ENCODE assay signal across 3 cellular contexts in the genomic region with DNA sequence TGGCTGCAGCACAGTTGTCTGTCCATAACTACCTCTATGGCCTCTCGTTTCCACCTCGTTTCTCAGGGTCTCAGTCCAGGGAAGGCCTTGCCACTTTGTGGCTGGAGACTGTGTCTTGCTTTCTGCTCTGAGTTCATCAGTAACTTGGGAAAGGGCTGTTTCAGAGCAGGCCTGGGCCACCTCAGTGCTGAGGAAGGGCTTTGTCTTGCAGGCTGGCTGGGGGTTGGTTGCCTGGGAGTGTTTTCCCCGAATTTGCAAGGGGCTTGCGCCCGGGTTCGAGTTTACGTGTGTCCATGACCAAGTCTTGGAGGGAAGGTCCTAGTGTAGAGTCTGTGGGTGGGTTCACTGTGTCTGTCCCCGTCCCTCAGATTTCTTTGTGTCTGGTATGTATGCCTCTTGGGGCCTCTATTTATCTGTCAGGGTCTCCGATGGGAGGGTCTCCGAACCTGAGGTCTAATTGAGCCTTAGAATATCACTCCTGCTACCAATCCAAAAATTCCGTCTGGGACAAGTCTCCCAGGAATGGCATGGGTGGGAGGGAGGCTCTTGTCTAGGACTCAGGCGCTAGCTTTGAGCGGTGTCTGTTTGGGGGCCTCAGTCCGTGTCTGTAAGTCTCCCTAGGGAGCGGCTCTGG.
A peak's percentile ranks its signal among the peaks of the same experiment; 100 is the strongest.
TF ChIP-seq lines count a peak whose summit lies in the region.

No MANE protein-coding gene starts in this region.

TF ChIP-seq in A549, 52 proteins besides CTCF, POLR2A, EP300 and RAD21:
- no peak for TF ChIP-seq MAZ (IDR thresholded peaks at IDR 0.05; ENCODE audit: borderline replicate concordance, low read depth, low read length)
- no peak for TF ChIP-seq MYC (IDR thresholded peaks at IDR 0.05; ENCODE audit: borderline replicate concordance, low read length)
- TF ChIP-seq RARB (CRISPR knock-in tag; IDR thresholded peaks at IDR 0.05), result no peak
- TF ChIP-seq CEBPB (IDR thresholded peaks at IDR 0.05), result no peak
- TF ChIP-seq HDAC2 (IDR thresholded peaks at IDR 0.05), result no peak
- no peak for TF ChIP-seq JUN (IDR thresholded peaks at IDR 0.05)
- TF ChIP-seq, protein P1, sequence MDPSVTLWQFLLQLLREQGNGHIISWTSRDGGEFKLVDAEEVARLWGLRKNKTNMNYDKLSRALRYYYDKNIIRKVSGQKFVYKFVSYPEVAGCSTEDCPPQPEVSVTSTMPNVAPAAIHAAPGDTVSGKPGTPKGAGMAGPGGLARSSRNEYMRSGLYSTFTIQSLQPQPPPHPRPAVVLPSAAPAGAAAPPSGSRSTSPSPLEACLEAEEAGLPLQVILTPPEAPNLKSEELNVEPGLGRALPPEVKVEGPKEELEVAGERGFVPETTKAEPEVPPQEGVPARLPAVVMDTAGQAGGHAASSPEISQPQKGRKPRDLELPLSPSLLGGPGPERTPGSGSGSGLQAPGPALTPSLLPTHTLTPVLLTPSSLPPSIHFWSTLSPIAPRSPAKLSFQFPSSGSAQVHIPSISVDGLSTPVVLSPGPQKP (IDR thresholded peaks at IDR 0.05; ENCODE audit: low read depth, low read length), result no peak
- TF ChIP-seq ESRRA (IDR thresholded peaks at IDR 0.05; ENCODE audit: borderline replicate concordance, low read length), result no peak
- TF ChIP-seq SREBF2 (IDR thresholded peaks at IDR 0.05), result no peak
- no peak for TF ChIP-seq ZSCAN20 (CRISPR knock-in tag; IDR thresholded peaks at IDR 0.05)
- TF ChIP-seq HOXA7 (CRISPR knock-in tag; IDR thresholded peaks at IDR 0.05), result no peak
- TF ChIP-seq, protein P2, sequence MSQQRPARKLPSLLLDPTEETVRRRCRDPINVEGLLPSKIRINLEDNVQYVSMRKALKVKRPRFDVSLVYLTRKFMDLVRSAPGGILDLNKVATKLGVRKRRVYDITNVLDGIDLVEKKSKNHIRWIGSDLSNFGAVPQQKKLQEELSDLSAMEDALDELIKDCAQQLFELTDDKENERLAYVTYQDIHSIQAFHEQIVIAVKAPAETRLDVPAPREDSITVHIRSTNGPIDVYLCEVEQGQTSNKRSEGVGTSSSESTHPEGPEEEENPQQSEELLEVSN (IDR thresholded peaks at IDR 0.05; ENCODE audit: borderline replicate concordance, low read depth), result no peak
- no peak for TF ChIP-seq ZFP36 (IDR thresholded peaks at IDR 0.05; ENCODE audit: borderline replicate concordance, partially characterized antibody)
- no peak for TF ChIP-seq CBX2 (IDR thresholded peaks at IDR 0.05; ENCODE audit: borderline replicate concordance, low read depth)
- TF ChIP-seq, protein P3, sequence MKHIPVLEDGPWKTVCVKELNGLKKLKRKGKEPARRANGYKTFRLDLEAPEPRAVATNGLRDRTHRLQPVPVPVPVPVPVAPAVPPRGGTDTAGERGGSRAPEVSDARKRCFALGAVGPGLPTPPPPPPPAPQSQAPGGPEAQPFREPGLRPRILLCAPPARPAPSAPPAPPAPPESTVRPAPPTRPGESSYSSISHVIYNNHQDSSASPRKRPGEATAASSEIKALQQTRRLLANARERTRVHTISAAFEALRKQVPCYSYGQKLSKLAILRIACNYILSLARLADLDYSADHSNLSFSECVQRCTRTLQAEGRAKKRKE (CRISPR knock-in tag; IDR thresholded peaks at IDR 0.05; ENCODE audit: low read depth), result no peak

TF ChIP-seq in WTC11, 78 proteins besides CTCF, POLR2A, EP300 and RAD21:
- no peak for TF ChIP-seq ZBTB21 (CRISPR knock-in tag; IDR thresholded peaks at IDR 0.05; ENCODE audit: borderline replicate concordance)
- TF ChIP-seq, protein P4, sequence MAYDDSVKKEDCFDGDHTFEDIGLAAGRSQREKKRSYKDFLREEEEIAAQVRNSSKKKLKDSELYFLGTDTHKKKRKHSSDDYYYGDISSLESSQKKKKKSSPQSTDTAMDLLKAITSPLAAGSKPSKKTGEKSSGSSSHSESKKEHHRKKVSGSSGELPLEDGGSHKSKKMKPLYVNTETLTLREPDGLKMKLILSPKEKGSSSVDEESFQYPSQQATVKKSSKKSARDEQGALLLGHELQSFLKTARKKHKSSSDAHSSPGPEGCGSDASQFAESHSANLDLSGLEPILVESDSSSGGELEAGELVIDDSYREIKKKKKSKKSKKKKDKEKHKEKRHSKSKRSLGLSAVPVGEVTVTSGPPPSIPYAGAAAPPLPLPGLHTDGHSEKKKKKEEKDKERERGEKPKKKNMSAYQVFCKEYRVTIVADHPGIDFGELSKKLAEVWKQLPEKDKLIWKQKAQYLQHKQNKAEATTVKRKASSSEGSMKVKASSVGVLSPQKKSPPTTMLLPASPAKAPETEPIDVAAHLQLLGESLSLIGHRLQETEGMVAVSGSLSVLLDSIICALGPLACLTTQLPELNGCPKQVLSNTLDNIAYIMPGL (CRISPR knock-in tag; IDR thresholded peaks at IDR 0.05), result 0 out of 2 replicates have a peak, but pooled peaks have one; percentile 20

TF ChIP-seq in HepG2, 621 proteins besides CTCF, POLR2A, EP300 and RAD21:
- 0 out of 2 replicates have a peak, but pooled peaks have one; percentile 13 for TF ChIP-seq HOXA5 (CRISPR knock-in tag; IDR thresholded peaks at IDR 0.05)
- TF ChIP-seq TBX2 (CRISPR knock-in tag; IDR thresholded peaks at IDR 0.05; ENCODE audit: borderline replicate concordance), result 0 out of 2 replicates have a peak, but pooled peaks have one; percentile 11
- TF ChIP-seq SYNCRIP (IDR thresholded peaks at IDR 0.05; ENCODE audit: insufficient read depth, low read depth, low read length), result no peak
TF ChIP-seq in HepG2: peak in this region for 2.
